ENCODE assay signal across 8 cellular contexts in genomic region chr19:6516018-6516658, GRCh38. TPM values are rescaled to one million over a fixed set of nuclear protein-coding genes. Genes with fewer than 3 reads are reported as not detected.
DNase-seq lines count a peak whose midpoint lies in the region; ATAC-seq and TF ChIP-seq lines count a peak whose summit lies in the region.

No MANE protein-coding gene starts in this region.

- 0% methylated on average over 11 to 20 of the region's 26 CpGs for WGBS in gastroesophageal sphincter (ENCODE audit: low coverage in 1 of 2), 2 donors
- WGBS in neuronal stem cell (ENCODE audit: extremely low coverage in 2 of 2, insufficient read length in 2 of 2, insufficient replicate concordance in 1 of 2), 2 donors = no CpG with 5 or more reads among the region's 26 CpGs
- under 1% methylated on average over 25 of the region's 26 CpGs for WGBS in suprapubic skin

- no peak for TF ChIP-seq POLR2A in gastroesophageal sphincter (IDR thresholded peaks at IDR 0.05)
- no peak for TF ChIP-seq POLR2A in suprapubic skin (IDR thresholded peaks at IDR 0.05)

- peak overlapping the region; percentile 59 for H3K14ac ChIP-seq in neuronal stem cell (ENCODE audit: low read length)

- H2BK15ac ChIP-seq in neuronal stem cell (ENCODE audit: low read length) = no peak overlapping the region

- peaks cover 0 to 19% (median 0%) of the 10 kb centered on the region in 3 donors for H3K4me1 ChIP-seq in gastroesophageal sphincter
- peaks cover 0 to 5% of the 10 kb centered on the region in 2 donors for H3K4me1 ChIP-seq in neuronal stem cell (ENCODE audit: control insufficient read depth in 2 of 2, insufficient read depth in 1 of 2, low read depth in 1 of 2, low read length in 2 of 2)
- H3K4me1 ChIP-seq in suprapubic skin = peaks cover 23% of the 10 kb centered on the region

- H2BK120ac ChIP-seq in neuronal stem cell (ENCODE audit: low read depth, low read length) = no peak overlapping the region

- H2BK5ac ChIP-seq in neuronal stem cell (ENCODE audit: low read length) = peak overlapping the region; percentile 6

- H3K36me3 ChIP-seq in gastroesophageal sphincter = no peaks in the 10 kb centered on the region
- H3K36me3 ChIP-seq in neuronal stem cell (replicated peaks in 1 of 2; ENCODE audit: control insufficient read depth in 2 of 2, insufficient read depth in 2 of 2, low read length in 2 of 2) = no peaks in the 10 kb centered on the region
- H3K36me3 ChIP-seq in suprapubic skin = no peaks in the 10 kb centered on the region

- H2AK5ac ChIP-seq in neuronal stem cell (ENCODE audit: low read depth, low read length) = no peak overlapping the region

- H3K27ac ChIP-seq in HL-60 (replicated peaks) = peak overlapping the region; percentile 31
- peak overlapping the region in 3 of 4 donors; percentile 64 to 87 (median 79) for H3K27ac ChIP-seq in gastroesophageal sphincter
- H3K27ac ChIP-seq in neuronal stem cell (replicated peaks; ENCODE audit: low read length) = no peak overlapping the region
- H3K27ac ChIP-seq in suprapubic skin = peak overlapping the region; percentile 45

- H2BK12ac ChIP-seq in neuronal stem cell (ENCODE audit: low read length) = no peak overlapping the region

- TF ChIP-seq EP300 in gastroesophageal sphincter (IDR thresholded peaks at IDR 0.05) = no peak
- no peak for TF ChIP-seq EP300 in suprapubic skin (IDR thresholded peaks at IDR 0.05)

- H3K79me1 ChIP-seq in neuronal stem cell (ENCODE audit: low read depth, low read length) = no peaks in the 10 kb centered on the region

- H3K9ac ChIP-seq in neuronal stem cell (ENCODE audit: low read depth, low read length, poor library complexity) = peak overlapping the region; percentile 88

- H3K4me2 ChIP-seq in neuronal stem cell (ENCODE audit: insufficient read depth, low read length, poor library complexity, severe bottlenecking) = peak overlapping the region; percentile 96

- TF ChIP-seq CTCF in AG09309 (IDR thresholded peaks at IDR 0.05; ENCODE audit: control insufficient read depth, insufficient read depth, low read depth, low read length, missing control alignments) (no peak), HL-60 (IDR thresholded peaks at IDR 0.05; ENCODE audit: insufficient read depth, low read length) (no peak), gastroesophageal sphincter (IDR thresholded peaks at IDR 0.05) (no peak), suprapubic skin (IDR thresholded peaks at IDR 0.05) (no peak)

- no peak overlapping the region for H4K8ac ChIP-seq in neuronal stem cell (ENCODE audit: low read depth, low read length)

- no peaks in the 10 kb centered on the region for H3K27me3 ChIP-seq in HL-60 (ENCODE audit: insufficient read depth, poor library complexity, severe bottlenecking)
- H3K27me3 ChIP-seq in gastroesophageal sphincter = peaks cover 12% of the 10 kb centered on the region
- H3K27me3 ChIP-seq in neuronal stem cell (ENCODE audit: control insufficient read depth in 3 of 3, insufficient read depth in 3 of 3, low read depth in 1 of 3, low read length in 3 of 3) = peaks cover 0 to 4% (median 0%) of the 10 kb centered on the region in 3 experiments
- no peaks in the 10 kb centered on the region for H3K27me3 ChIP-seq in suprapubic skin

- H2AFZ ChIP-seq in neuronal stem cell (ENCODE audit: low read length) = peak overlapping the region; percentile 87

- H4K91ac ChIP-seq in neuronal stem cell (ENCODE audit: low read depth, low read length, poor library complexity) = no peak overlapping the region

- ATAC-seq in GM18868 (IDR thresholded peaks at IDR 0.05; ENCODE audit: unreplicated experiment) (peak; percentile 36), gastroesophageal sphincter (peak; percentile 87)

- H3K4ac ChIP-seq in neuronal stem cell (ENCODE audit: low read length) = no peak overlapping the region

- H3K4me3 ChIP-seq in AG09309 (ENCODE audit: control insufficient read depth, low read depth, low read length) = peak overlapping the region; percentile 70
- peak overlapping the region; percentile 68 for H3K4me3 ChIP-seq in HL-60 (replicated peaks; ENCODE audit: insufficient read depth, low read length)
- peak overlapping the region; percentile 48 to 65 for H3K4me3 ChIP-seq in gastroesophageal sphincter
- H3K4me3 ChIP-seq in neuronal stem cell (ENCODE audit: low read length in 2 of 2) = peak overlapping the region; percentile 42 to 77
- H3K4me3 ChIP-seq in suprapubic skin = peak overlapping the region; percentile 63

- peak overlapping the region; percentile 40 for H3K18ac ChIP-seq in neuronal stem cell (ENCODE audit: low read length)

- peak; percentile 46 for DNase-seq in AG09309 (ENCODE audit: low read depth)
- peak; percentile 92 to 95 for DNase-seq in HL-60 (ENCODE audit: low read depth in 1 of 2, low spot score in 1 of 2)
- DNase-seq in SHP77 treated with DMSO at 0.1 percent for 48 hours (lab: John Stamatoyannopoulos, UW) = peak; percentile 94
- peak; percentile 62 for DNase-seq in activated naive CD4-positive, alpha-beta T cell treated with anti-CD3 and anti-CD28 coated beads, Interleukin-2, amount 50 U/mL, for 16 hours
- DNase-seq in neuronal stem cell (ENCODE audit: low spot score) = peak; percentile 94
- peak; percentile 96 for DNase-seq in suprapubic skin (ENCODE audit: low spot score in 2 of 2)

- H3K9me3 ChIP-seq in gastroesophageal sphincter = no peaks in the 10 kb centered on the region
- H3K9me3 ChIP-seq in neuronal stem cell (replicated peaks in 1 of 2; ENCODE audit: control insufficient read depth in 2 of 2, insufficient read depth in 1 of 2, low read depth in 1 of 2, low read length in 2 of 2) = no peaks in the 10 kb centered on the region
- H3K9me3 ChIP-seq in suprapubic skin = no peaks in the 10 kb centered on the region

- peak overlapping the region; percentile 58 for H3K23ac ChIP-seq in neuronal stem cell (ENCODE audit: low read depth, low read length, poor library complexity)

RNA-seq across cellular contexts. Expression of gene TUBB4A, which starts 14.0 kb away (rescaled TPM):
- 1 to 10 TPM; 1.2 to 3.2 (median 2.2) TPM for total RNA-seq in gastroesophageal sphincter
- polyA plus RNA-seq in neuronal stem cell (2013, experiment 1 of 2) = 30.8 TPM
- 30.4 TPM for polyA plus RNA-seq in neuronal stem cell (2013, experiment 2 of 2)
- 10 to 100 TPM in 1 of 4 donors, 1 to 10 TPM in 3; 2.1 to 13.9 (median 3.4) TPM for total RNA-seq in suprapubic skin

RNA-seq across cellular contexts. Expression of gene TNFSF9, which starts 14.7 kb away (rescaled TPM):
- total RNA-seq in gastroesophageal sphincter (under 1 TPM in 2 of 4 donors, not detected in 2; 0.17 to 0.27 TPM), suprapubic skin (1 to 10 TPM; 1.0 to 2.9 (median 1.7) TPM)
- 1.5 TPM for polyA plus RNA-seq in neuronal stem cell (2013, experiment 1 of 2)
- polyA plus RNA-seq in neuronal stem cell (2013, experiment 2 of 2) = 1.8 TPM

RNA-seq across cellular contexts. Expression of gene DENND1C, which starts 34.6 kb away (rescaled TPM):
- total RNA-seq in gastroesophageal sphincter = 1 to 10 TPM in 3 of 4 donors, under 1 TPM in 1; 0.57 to 6.1 (median 1.5) TPM
- 0.61 TPM for polyA plus RNA-seq in neuronal stem cell (2013, experiment 1 of 2)
- polyA plus RNA-seq in neuronal stem cell (2013, experiment 2 of 2) = 0.60 TPM
- 1 to 10 TPM in 3 of 4 donors, under 1 TPM in 1; 0.23 to 3.7 (median 1.5) TPM for total RNA-seq in suprapubic skin

RNA-seq across cellular contexts. Expression of gene CRB3, which starts 52.1 kb away (rescaled TPM):
- total RNA-seq in gastroesophageal sphincter (1 to 10 TPM in 2 of 4 donors, under 1 TPM in 1, not detected in 1; 0.85 to 6.2 (median 1.6) TPM), suprapubic skin (100 to 1,000 TPM in 1 of 4 donors, 10 to 100 TPM in 3; 67.3 to 113 (median 76.1) TPM)
- 0.04 TPM for polyA plus RNA-seq in neuronal stem cell (2013, experiment 1 of 2)
- polyA plus RNA-seq in neuronal stem cell (2013, experiment 2 of 2) = 0.10 TPM

RNA-seq across cellular contexts. Expression of gene SLC25A23, which starts 56.5 kb away (rescaled TPM):
- total RNA-seq in gastroesophageal sphincter (100 to 1,000 TPM; 111 to 328 (median 240) TPM), suprapubic skin (10 to 100 TPM; 39.5 to 76.3 (median 61.6) TPM)
- 52.7 TPM for polyA plus RNA-seq in neuronal stem cell (2013, experiment 1 of 2)
- polyA plus RNA-seq in neuronal stem cell (2013, experiment 2 of 2) = 51.9 TPM

Comparison
In these comparisons a context has a peak if more than half of its experiments do, and no peak if none do; other contexts are left out.
1. DNase-seq: peak in every context shown above with its lines; median percentile 96 in suprapubic skin; 94 in SHP77 treated with DMSO at 0.1 percent for 48 hours; 94 in neuronal stem cell; 94 in HL-60; 62 in activated naive CD4-positive, alpha-beta T cell treated with anti-CD3 and anti-CD28 coated beads, Interleukin-2, amount 50 U/mL, for 16 hours; 46 in AG09309.